Comparison of ENCODE assay signal across 17 cellular contexts in the genomic region with DNA sequence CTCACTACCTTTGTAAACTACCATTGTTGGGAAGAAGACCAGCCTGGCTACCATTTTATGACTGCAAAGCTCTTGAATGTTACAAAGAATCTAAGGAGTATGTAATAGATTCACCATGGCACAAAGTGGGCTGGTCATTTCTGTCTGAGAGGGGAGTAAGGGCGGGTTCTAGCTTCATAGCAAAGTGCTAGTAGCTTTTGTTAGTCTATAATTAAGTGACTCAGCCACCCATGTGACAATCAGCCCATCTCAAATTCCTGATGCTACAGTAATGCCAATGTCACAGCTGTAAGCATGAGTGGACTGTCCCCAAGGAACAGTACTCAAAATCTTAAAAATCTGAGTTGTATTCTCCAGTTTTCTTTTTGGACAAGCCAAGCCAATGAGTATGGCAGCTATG. TPM values are rescaled to one million over a fixed set of nuclear protein-coding genes. Genes with fewer than 3 reads are reported as not detected.
DNase-seq lines count a peak whose midpoint lies in the region; ATAC-seq lines count a peak whose summit lies in the region.
"Had no signal": no experiment of that assay in that cellular context is flagged by ENCODE, and none has a peak within 500 bp of the region (broad histone marks: within the 10 kb centered on the region; RNA-seq: fewer than 3 reads in every experiment).

No MANE protein-coding gene starts in this region.

- H3K27ac ChIP-seq in mesendoderm (ENCODE audit: low read depth, low read length): no peak overlapping the region
- H3K27ac ChIP-seq: sigmoid colon, stomach had no signal

- no peaks in the 10 kb centered on the region for H3K4me1 ChIP-seq in mesendoderm (ENCODE audit: control insufficient read depth, low read depth, low read length)
- H3K4me1 ChIP-seq: sigmoid colon, stomach had no signal

- no peaks in the 10 kb centered on the region for H3K79me2 ChIP-seq in mesendoderm (ENCODE audit: control insufficient read depth, insufficient read depth, low read length)

- H3K9ac ChIP-seq in mesendoderm (ENCODE audit: low read length): no peak overlapping the region

- no peak overlapping the region for H3K4me2 ChIP-seq in mesendoderm (ENCODE audit: low read length)

- no peak overlapping the region for H2BK5ac ChIP-seq in mesendoderm (ENCODE audit: low read length)

- H3K4me3 ChIP-seq in mesendoderm (ENCODE audit: low read length): no peak overlapping the region
- H3K4me3 ChIP-seq: sigmoid colon, stomach had no signal

- H3K4ac ChIP-seq in mesendoderm (ENCODE audit: low read depth, low read length): no peak overlapping the region

- DNase-seq in DMS53 treated with DMSO at 0.1 percent for 48 hours (lab: John Stamatoyannopoulos, UW; ENCODE audit: unreplicated experiment): peak; percentile 40
- DNase-seq in M059J (ENCODE audit: low read depth): peak; percentile 87
- peak; percentile 54 for DNase-seq in T1000 (lab: John Stamatoyannopoulos, UW)
- DNase-seq in mesendoderm: peak; percentile 50
- no peak for DNase-seq in NOMO-1 (lab: John Stamatoyannopoulos, UW; ENCODE audit: unreplicated experiment in 2 of 2)
- no peak for DNase-seq in GDM1 (lab: John Stamatoyannopoulos, UW)
- DNase-seq in NCI-H2081 treated with DMSO at 0.1 percent for 48 hours (lab: John Stamatoyannopoulos, UW): no peak
- DNase-seq: activated CD4-positive, alpha-beta memory T cell treated with anti-CD3 and anti-CD28 coated beads for 36 hours; effector memory CD4-positive, alpha-beta T cell; GOT3; natural killer cell; NCI-H526 treated with DMSO at 0.1 percent for 48 hours; sigmoid colon; stomach had no signal

- H3K56ac ChIP-seq in mesendoderm (ENCODE audit: low read length): no peak overlapping the region

- H2AK5ac ChIP-seq in mesendoderm (ENCODE audit: low read length): no peak overlapping the region

- H2BK120ac ChIP-seq in mesendoderm (ENCODE audit: low read depth, low read length): no peak overlapping the region

- WGBS in mesendoderm (ENCODE audit: extremely low coverage, insufficient coverage, low lambda C conversion rate): no CpG with 5 or more reads among the region's 1 CpG

- H3K36me3 ChIP-seq in mesendoderm (ENCODE audit: control insufficient read depth, insufficient read depth, low read length): no peaks in the 10 kb centered on the region
- H3K36me3 ChIP-seq: sigmoid colon, stomach had no signal

- ATAC-seq in HG03571 (IDR thresholded peaks at IDR 0.05; ENCODE audit: unreplicated experiment): no peak
- ATAC-seq: natural killer cell had no signal

- H2BK15ac ChIP-seq in mesendoderm (replicated peaks; ENCODE audit: low read depth): no peak overlapping the region

- no peaks in the 10 kb centered on the region for H3K27me3 ChIP-seq in mesendoderm (ENCODE audit: insufficient read depth, low read length, poor library complexity)

- H4K8ac ChIP-seq in mesendoderm (ENCODE audit: low read depth, low read length): no peak overlapping the region

- H4K5ac ChIP-seq in mesendoderm (ENCODE audit: low read length): no peak overlapping the region

- H3K18ac ChIP-seq in mesendoderm (ENCODE audit: low read length): no peak overlapping the region

- H3K79me1 ChIP-seq in mesendoderm (ENCODE audit: low read length): no peaks in the 10 kb centered on the region

- no peak overlapping the region for H3K23ac ChIP-seq in mesendoderm (ENCODE audit: low read length)

RNA-seq across cellular contexts. Expression of a gene that starts 15.4 kb away (rescaled TPM):
- total RNA-seq in M059J (2014; rRNA removed; shearing (Covaris generic)): 1.6 and 3.5 TPM in 2 replicates
- polyA plus RNA-seq in mesendoderm (2013, experiment 1 of 2): 4.1 TPM
- 3.8 TPM for polyA plus RNA-seq in mesendoderm (2013, experiment 2 of 2)

RNA-seq across cellular contexts. Expression of a gene that starts 51.7 kb away (rescaled TPM):
- not detected in 2 replicates for total RNA-seq in M059J (2014; rRNA removed; shearing (Covaris generic))
- polyA plus RNA-seq in mesendoderm (2013, experiment 1 of 2): not detected
- polyA plus RNA-seq in mesendoderm (2013, experiment 2 of 2): not detected
- total RNA-seq: activated CD4-positive, alpha-beta memory T cell treated with anti-CD3 and anti-CD28 coated beads for 36 hours; kidney epithelial cell; natural killer cell; sigmoid colon had no signal
- polyA plus RNA-seq: BJ had no signal

RNA-seq across cellular contexts. Expression of a gene that starts 56.7 kb away (rescaled TPM):
- not detected in 2 replicates for total RNA-seq in M059J (2014; rRNA removed; shearing (Covaris generic))
- polyA plus RNA-seq in mesendoderm (2013, experiment 1 of 2): not detected
- polyA plus RNA-seq in mesendoderm (2013, experiment 2 of 2): not detected
- total RNA-seq: activated CD4-positive, alpha-beta memory T cell treated with anti-CD3 and anti-CD28 coated beads for 36 hours; kidney epithelial cell; natural killer cell; sigmoid colon; stomach had no signal
- polyA plus RNA-seq: BJ, sigmoid colon, stomach had no signal

Comparison
In these comparisons a context has a peak if more than half of its experiments do, and no peak if none do; other contexts are left out.
1. DNase-seq: peak in DMS53 treated with DMSO at 0.1 percent for 48 hours (single experiment), M059J (single experiment), T1000 (single experiment) and mesendoderm (single experiment); none in NOMO-1 (0 of 2), GDM1 (single experiment) and NCI-H2081 treated with DMSO at 0.1 percent for 48 hours (single experiment).